In the genomic region with DNA sequence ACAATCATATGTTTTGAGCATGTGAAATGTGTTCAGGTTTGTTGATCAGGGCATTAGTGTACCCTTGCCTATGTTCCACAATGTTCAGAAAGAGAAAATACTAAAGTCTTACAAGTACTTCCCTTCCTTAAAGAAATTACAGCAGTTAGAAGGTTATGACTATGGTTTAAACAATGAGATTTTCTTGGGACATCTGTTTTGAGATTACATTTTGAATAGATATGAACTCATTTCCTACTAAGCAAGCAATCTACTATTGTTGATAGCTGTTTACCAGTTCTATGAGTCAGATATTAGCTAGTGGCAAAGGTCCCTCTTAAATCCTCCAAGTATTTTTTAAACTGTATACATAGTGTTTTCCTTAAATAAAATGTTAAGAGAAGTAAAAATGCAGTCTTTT, we compare ENCODE assay signal across 21 cellular contexts.
DNase-seq lines count a peak whose midpoint lies in the region; ATAC-seq and TF ChIP-seq lines count a peak whose summit lies in the region.
"Had no signal": no experiment of that assay in that cellular context is flagged by ENCODE, and none has a peak within 500 bp of the region (broad histone marks: within the 10 kb centered on the region; RNA-seq: fewer than 3 reads in every experiment).

No MANE protein-coding gene starts in this region.

- H3K27ac ChIP-seq in heart right ventricle (peak overlapping the region in 9 of 10 donors; percentile 15 to 82 (median 64)), smooth muscle cell (ENCODE audit: low read depth) (peak overlapping the region; percentile 24)
- H3K27ac ChIP-seq: RWPE1 had no signal

- H3K36me3 Mint-ChIP-seq in WTC11: no peaks in the 10 kb centered on the region
- H3K36me3 Mint-ChIP-seq in stimulated activated naive B cell treated with anti-CD40 and anti-IgM and Interleukin-4, amounts not matched to agents 10 μg/mL and 1 μg/mL and 100 μg/mL, for 72 hours: no peaks in the 10 kb centered on the region
- H3K36me3 Mint-ChIP-seq: CD4-positive, CD25-positive, alpha-beta regulatory T cell; immature natural killer cell; memory B cell; T-cell had no signal

- peak in 5 of 8 donors; percentile 49 to 88 (median 77) for ATAC-seq in heart right ventricle
- ATAC-seq in WTC11: no peak
- ATAC-seq in stimulated activated naive B cell treated with anti-CD40 and anti-IgM and Interleukin-4, amounts not matched to agents 10 μg/mL and 1 μg/mL and 100 μg/mL, for 72 hours (replicated peaks): no peak
- ATAC-seq: effector memory CD8-positive, alpha-beta T cell; HCT116; stimulated activated naive CD8-positive, alpha-beta T cell treated with anti-CD3 and anti-CD28 coated beads, Interleukin-15, amount 100 ng/mL, for 72 hours; T-cell had no signal

- H3F3A ChIP-seq in smooth muscle cell (ENCODE audit: low read depth): no peaks in the 10 kb centered on the region

- no peak overlapping the region for H3K9ac ChIP-seq in smooth muscle cell (ENCODE audit: low read depth)

- DNase-seq in heart right ventricle: no peak
- no peak for DNase-seq in cardiac septum (ENCODE audit: low spot score)
- DNase-seq in astrocyte of the spinal cord (ENCODE audit: low read depth, low spot score): peak; percentile 28
- DNase-seq in foreskin fibroblast: peak; percentile 7 to 56
- DNase-seq in smooth muscle cell (lab: John Stamatoyannopoulos, UW; ENCODE audit: unreplicated experiment): no peak
- no peak for DNase-seq in WTC11 (ENCODE audit: low spot score)
- no peak for DNase-seq in lower leg skin (ENCODE audit: low spot score in 2 of 2)
- no peak for DNase-seq in stimulated activated naive B cell treated with anti-CD40 and anti-IgM and Interleukin-4, amounts not matched to agents 10 μg/mL and 1 μg/mL and 100 μg/mL, for 72 hours
- DNase-seq: activated CD4-positive, CD25-positive, alpha-beta regulatory T cell; activated CD8-positive, alpha-beta memory T cell treated with anti-CD3 and anti-CD28 coated beads for 24 hours; CD4-positive, CD25-positive, alpha-beta regulatory T cell; DMS79 treated with DMSO at 0.1 percent for 48 hours; effector memory CD8-positive, alpha-beta T cell; immature natural killer cell; NCI-H1417 treated with DMSO at 0.1 percent for 48 hours; stimulated activated naive CD8-positive, alpha-beta T cell treated with anti-CD3 and anti-CD28 coated beads, Interleukin-15, amount 100 ng/mL, for 72 hours; T-cell had no signal

- in situ Hi-C loops in astrocyte of the spinal cord (cut with HindIII; ENCODE audit: low sequenced_read_pairs): no loop called here

- no peak overlapping the region for H2AFZ ChIP-seq in smooth muscle cell (ENCODE audit: low read depth)

- TF ChIP-seq POLR2A in lower leg skin (IDR thresholded peaks at IDR 0.05): no peak

- peak overlapping the region in 1 of 10 donors; percentile 0 for H3K4me3 ChIP-seq in heart right ventricle
- H3K4me3 ChIP-seq in astrocyte of the spinal cord (ENCODE audit: low read depth, low read length): no peak overlapping the region
- H3K4me3 ChIP-seq in foreskin fibroblast (ENCODE audit: low read depth in 1 of 2, low read length in 2 of 2): no peak overlapping the region
- peak overlapping the region; percentile 15 for H3K4me3 ChIP-seq in smooth muscle cell
- H3K4me3 ChIP-seq in lower leg skin (ENCODE audit: low read depth, poor library complexity, severe bottlenecking): no peak overlapping the region

- no peaks in the 10 kb centered on the region for H3K9me3 ChIP-seq in heart right ventricle
- no peaks in the 10 kb centered on the region for H3K9me3 ChIP-seq in smooth muscle cell (replicated peaks; ENCODE audit: low read depth)

- no peaks in the 10 kb centered on the region for H3K27me3 ChIP-seq in heart right ventricle
- no peaks in the 10 kb centered on the region for H3K27me3 ChIP-seq in smooth muscle cell (ENCODE audit: low read depth)

- no peak overlapping the region for H3K27ac Mint-ChIP-seq in WTC11
- H3K27ac Mint-ChIP-seq in stimulated activated naive B cell treated with anti-CD40 and anti-IgM and Interleukin-4, amounts not matched to agents 10 μg/mL and 1 μg/mL and 100 μg/mL, for 72 hours: no peak overlapping the region
- H3K27ac Mint-ChIP-seq: CD4-positive, CD25-positive, alpha-beta regulatory T cell; effector memory CD8-positive, alpha-beta T cell; immature natural killer cell; memory B cell; stimulated activated naive CD8-positive, alpha-beta T cell treated with anti-CD3 and anti-CD28 coated beads, Interleukin-15, amount 100 ng/mL, for 72 hours; T-cell had no signal

- no peaks in the 10 kb centered on the region for H3K36me3 ChIP-seq in heart right ventricle
- H3K36me3 ChIP-seq in smooth muscle cell (ENCODE audit: low read depth): no peaks in the 10 kb centered on the region

- H3K4me1 ChIP-seq in heart right ventricle: peaks cover 0 to 35% (median 6%) of the 10 kb centered on the region in 9 donors
- H3K4me1 ChIP-seq in smooth muscle cell (ENCODE audit: low read depth): peaks cover 25% of the 10 kb centered on the region

- no peaks in the 10 kb centered on the region for H3K79me2 ChIP-seq in smooth muscle cell (ENCODE audit: low read depth)

- no peak overlapping the region for H3K4me3 Mint-ChIP-seq in WTC11
- H3K4me3 Mint-ChIP-seq in stimulated activated naive B cell treated with anti-CD40 and anti-IgM and Interleukin-4, amounts not matched to agents 10 μg/mL and 1 μg/mL and 100 μg/mL, for 72 hours: no peak overlapping the region
- H3K4me3 Mint-ChIP-seq: CD4-positive, CD25-positive, alpha-beta regulatory T cell; central memory CD8-positive, alpha-beta T cell; effector memory CD8-positive, alpha-beta T cell; immature natural killer cell; memory B cell; stimulated activated naive CD8-positive, alpha-beta T cell treated with anti-CD3 and anti-CD28 coated beads, Interleukin-15, amount 100 ng/mL, for 72 hours; T-cell had no signal

- CTCF ChIA-PET in WTC11 (lab: Charles Lee): no interaction called here

- no peaks in the 10 kb centered on the region for H4K20me1 ChIP-seq in smooth muscle cell (ENCODE audit: low read depth)

- no peaks in the 10 kb centered on the region for H3K9me3 Mint-ChIP-seq in WTC11
- H3K9me3 Mint-ChIP-seq in stimulated activated naive B cell treated with anti-CD40 and anti-IgM and Interleukin-4, amounts not matched to agents 10 μg/mL and 1 μg/mL and 100 μg/mL, for 72 hours: no peaks in the 10 kb centered on the region
- H3K9me3 Mint-ChIP-seq: stimulated activated naive CD8-positive, alpha-beta T cell treated with anti-CD3 and anti-CD28 coated beads, Interleukin-15, amount 100 ng/mL, for 72 hours; T-cell had no signal

- intact Hi-C loops in heart right ventricle (cut with DNase I): loop anchor here in 1 of 10 donors (10.0 kb wide), 1 partner anchor 239 kb away; a partner anchor contains a TSS
- intact Hi-C loops in cardiac septum (cut with DNase I): loop anchor here (5.0 kb wide), 1 partner anchor 242 kb away; a partner anchor contains a TSS
- intact Hi-C loops in lower leg skin (cut with DNase I; ENCODE audit: low total_unique reads): no loop called here

- peaks cover 42% of the 10 kb centered on the region for H3K4me1 Mint-ChIP-seq in WTC11
- no peaks in the 10 kb centered on the region for H3K4me1 Mint-ChIP-seq in stimulated activated naive B cell treated with anti-CD40 and anti-IgM and Interleukin-4, amounts not matched to agents 10 μg/mL and 1 μg/mL and 100 μg/mL, for 72 hours
- H3K4me1 Mint-ChIP-seq: CD4-positive, CD25-positive, alpha-beta regulatory T cell; central memory CD8-positive, alpha-beta T cell; immature natural killer cell; memory B cell; stimulated activated naive CD8-positive, alpha-beta T cell treated with anti-CD3 and anti-CD28 coated beads, Interleukin-15, amount 100 ng/mL, for 72 hours; T-cell had no signal

- H3K27me3 Mint-ChIP-seq in WTC11 (ENCODE audit: low read depth): no peaks in the 10 kb centered on the region
- H3K27me3 Mint-ChIP-seq in stimulated activated naive B cell treated with anti-CD40 and anti-IgM and Interleukin-4, amounts not matched to agents 10 μg/mL and 1 μg/mL and 100 μg/mL, for 72 hours: no peaks in the 10 kb centered on the region
- H3K27me3 Mint-ChIP-seq: CD4-positive, CD25-positive, alpha-beta regulatory T cell; central memory CD8-positive, alpha-beta T cell; effector memory CD8-positive, alpha-beta T cell; memory B cell; stimulated activated naive CD8-positive, alpha-beta T cell treated with anti-CD3 and anti-CD28 coated beads, Interleukin-15, amount 100 ng/mL, for 72 hours; T-cell had no signal

- TF ChIP-seq CTCF in heart right ventricle (IDR thresholded peaks at IDR 0.05) (no peak), astrocyte of the spinal cord (IDR thresholded peaks at IDR 0.05; ENCODE audit: low read depth, low read length) (no peak), foreskin fibroblast (IDR thresholded peaks at IDR 0.05; ENCODE audit: low read depth, low read length) (no peak), smooth muscle cell (IDR thresholded peaks at IDR 0.05; ENCODE audit: borderline replicate concordance, insufficient read depth, poor library complexity, severe bottlenecking) (no peak), WTC11 (IDR thresholded peaks at IDR 0.05) (no peak), lower leg skin (IDR thresholded peaks at IDR 0.05) (no peak)

- peak overlapping the region; percentile 77 for H3K4me2 ChIP-seq in smooth muscle cell

- POLR2A ChIA-PET in WTC11 (lab: Charles Lee): no interaction called here

TF ChIP-seq in WTC11, 78 proteins besides CTCF, POLR2A, EP300 and RAD21 (continues in another document):
- TF ChIP-seq CREB1 (CRISPR knock-in tag; IDR thresholded peaks at IDR 0.05) (no peak), RELA (CRISPR knock-in tag; IDR thresholded peaks at IDR 0.05; ENCODE audit: borderline replicate concordance) (no peak), KAT7 (CRISPR knock-in tag; IDR thresholded peaks at IDR 0.05; ENCODE audit: borderline replicate concordance) (no peak), JUN (CRISPR knock-in tag; IDR thresholded peaks at IDR 0.05) (no peak)
- TF ChIP-seq, protein P1, sequence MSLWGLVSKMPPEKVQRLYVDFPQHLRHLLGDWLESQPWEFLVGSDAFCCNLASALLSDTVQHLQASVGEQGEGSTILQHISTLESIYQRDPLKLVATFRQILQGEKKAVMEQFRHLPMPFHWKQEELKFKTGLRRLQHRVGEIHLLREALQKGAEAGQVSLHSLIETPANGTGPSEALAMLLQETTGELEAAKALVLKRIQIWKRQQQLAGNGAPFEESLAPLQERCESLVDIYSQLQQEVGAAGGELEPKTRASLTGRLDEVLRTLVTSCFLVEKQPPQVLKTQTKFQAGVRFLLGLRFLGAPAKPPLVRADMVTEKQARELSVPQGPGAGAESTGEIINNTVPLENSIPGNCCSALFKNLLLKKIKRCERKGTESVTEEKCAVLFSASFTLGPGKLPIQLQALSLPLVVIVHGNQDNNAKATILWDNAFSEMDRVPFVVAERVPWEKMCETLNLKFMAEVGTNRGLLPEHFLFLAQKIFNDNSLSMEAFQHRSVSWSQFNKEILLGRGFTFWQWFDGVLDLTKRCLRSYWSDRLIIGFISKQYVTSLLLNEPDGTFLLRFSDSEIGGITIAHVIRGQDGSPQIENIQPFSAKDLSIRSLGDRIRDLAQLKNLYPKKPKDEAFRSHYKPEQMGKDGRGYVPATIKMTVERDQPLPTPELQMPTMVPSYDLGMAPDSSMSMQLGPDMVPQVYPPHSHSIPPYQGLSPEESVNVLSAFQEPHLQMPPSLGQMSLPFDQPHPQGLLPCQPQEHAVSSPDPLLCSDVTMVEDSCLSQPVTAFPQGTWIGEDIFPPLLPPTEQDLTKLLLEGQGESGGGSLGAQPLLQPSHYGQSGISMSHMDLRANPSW (CRISPR knock-in tag; conservative IDR thresholded peaks at IDR 0.05; ENCODE audit: low read depth): no peak

Comparison
In these comparisons a context has a peak if more than half of its experiments do, and no peak if none do; other contexts are left out.
1. ATAC-seq: peak in heart right ventricle (5 of 8); none in WTC11 (single experiment) and stimulated activated naive B cell treated with anti-CD40 and anti-IgM and Interleukin-4, amounts not matched to agents 10 μg/mL and 1 μg/mL and 100 μg/mL, for 72 hours (0 of 2).
2. DNase-seq: peak in astrocyte of the spinal cord (single experiment) and foreskin fibroblast (2 of 2); none in heart right ventricle (0 of 2), cardiac septum (single experiment), smooth muscle cell (single experiment), WTC11 (single experiment), lower leg skin (0 of 2) and stimulated activated naive B cell treated with anti-CD40 and anti-IgM and Interleukin-4, amounts not matched to agents 10 μg/mL and 1 μg/mL and 100 μg/mL, for 72 hours (single experiment).